Comparison of ENCODE assay signal across 8 cellular contexts in genomic region chr2:235639387-235639786, GRCh38.
DNase-seq lines count a peak whose midpoint lies in the region; ATAC-seq and TF ChIP-seq lines count a peak whose summit lies in the region.

No MANE protein-coding gene starts in this region.

- no peaks in the 10 kb centered on the region for H3K9me3 ChIP-seq in skeletal muscle satellite cell (replicated peaks; ENCODE audit: low read length)
- H3K9me3 ChIP-seq in CD4-positive, alpha-beta T cell (ENCODE audit: control insufficient read depth, low read length) = no peaks in the 10 kb centered on the region
- H3K9me3 ChIP-seq in Karpas-422 (ENCODE audit: low read length) = no peaks in the 10 kb centered on the region

- H3K4me2 ChIP-seq in skeletal muscle satellite cell (ENCODE audit: low read length) (peak overlapping the region; percentile 64), Karpas-422 (ENCODE audit: low read depth, low read length, poor library complexity, severe bottlenecking) (no peak overlapping the region)

- H3K27me3 Mint-ChIP-seq in CD14-positive monocyte (ENCODE audit: low read depth in 3 of 3) = peaks cover 9 to 16% (median 13%) of the 10 kb centered on the region in 3 donors
- H3K27me3 Mint-ChIP-seq in CD4-positive, alpha-beta T cell = peaks cover 44% of the 10 kb centered on the region

- H3K27me3 ChIP-seq in skeletal muscle satellite cell (ENCODE audit: control insufficient read depth, insufficient read depth, low read length) = no peaks in the 10 kb centered on the region
- H3K27me3 ChIP-seq in CD4-positive, alpha-beta T cell (ENCODE audit: control insufficient read depth, insufficient read depth, low read length) = no peaks in the 10 kb centered on the region
- no peaks in the 10 kb centered on the region for H3K27me3 ChIP-seq in Karpas-422 (ENCODE audit: low read length)

- H4K20me1 ChIP-seq in Karpas-422 (ENCODE audit: insufficient read depth, low read depth, low read length) = no peaks in the 10 kb centered on the region

- DNase-seq in GOT3 (lab: John Stamatoyannopoulos, UW) (peak; percentile 53), amniotic epithelial cell (ENCODE audit: low read depth) (peak; percentile 89), left ventricle myocardium superior (peak; percentile 74), GM20000 (ENCODE audit: low spot score) (no peak), CD14-positive monocyte (ENCODE audit: low spot score) (no peak), Karpas-422 (no peak)
- DNase-seq in CD4-positive, alpha-beta T cell = no peak

- peaks cover 57% of the 10 kb centered on the region for H3K4me1 ChIP-seq in skeletal muscle satellite cell (ENCODE audit: control insufficient read depth, insufficient read depth, low read length)
- no peaks in the 10 kb centered on the region for H3K4me1 ChIP-seq in Karpas-422 (ENCODE audit: low read length)

- no peaks in the 10 kb centered on the region for H3K79me2 ChIP-seq in Karpas-422 (ENCODE audit: low read length)

- no peaks in the 10 kb centered on the region for H3K36me3 Mint-ChIP-seq in CD14-positive monocyte
- no peaks in the 10 kb centered on the region for H3K36me3 Mint-ChIP-seq in CD4-positive, alpha-beta T cell (ENCODE audit: low read depth)

- no peaks in the 10 kb centered on the region for H3K9me2 ChIP-seq in Karpas-422 (replicated peaks; ENCODE audit: insufficient read depth, low read length)

- no peaks in the 10 kb centered on the region for H3K4me1 Mint-ChIP-seq in CD14-positive monocyte
- H3K4me1 Mint-ChIP-seq in CD4-positive, alpha-beta T cell (ENCODE audit: low read depth) = no peaks in the 10 kb centered on the region

- intact Hi-C loops in left ventricle myocardium superior (cut with micrococcal nuclease) = no loop called here
- intact Hi-C loops in CD14-positive monocyte (cut with micrococcal nuclease) = no loop called here
- intact Hi-C loops in CD4-positive, alpha-beta T cell (cut with DNase I, micrococcal nuclease) = no loop called here

- CTCF ChIA-PET in CD4-positive, alpha-beta T cell (lab: Charles Lee) = no interaction called here

- TF ChIP-seq CTCF in GM20000 (IDR thresholded peaks at IDR 0.05; ENCODE audit: extremely low read depth, missing control alignments) (no peak), CD14-positive monocyte (IDR thresholded peaks at IDR 0.05) (no peak)
- no peak for TF ChIP-seq CTCF in CD4-positive, alpha-beta T cell (IDR thresholded peaks at IDR 0.05)

- no peak overlapping the region for H3K27ac Mint-ChIP-seq in CD14-positive monocyte
- H3K27ac Mint-ChIP-seq in CD4-positive, alpha-beta T cell = no peak overlapping the region

- peak overlapping the region; percentile 72 for H3K9ac ChIP-seq in skeletal muscle satellite cell (ENCODE audit: low read depth, low read length)
- no peak overlapping the region for H3K9ac ChIP-seq in Karpas-422 (ENCODE audit: low read length)

- H3K36me3 ChIP-seq in skeletal muscle satellite cell (ENCODE audit: insufficient read depth, low read length) = no peaks in the 10 kb centered on the region
- no peaks in the 10 kb centered on the region for H3K36me3 ChIP-seq in Karpas-422 (ENCODE audit: insufficient read depth, low read length)

- H3K9me3 Mint-ChIP-seq in CD14-positive monocyte = peaks cover 0 to 1% (median 0%) of the 10 kb centered on the region in 7 donors
- no peaks in the 10 kb centered on the region for H3K9me3 Mint-ChIP-seq in CD4-positive, alpha-beta T cell

- H3K4me3 Mint-ChIP-seq in CD14-positive monocyte = no peak overlapping the region
- H3K4me3 Mint-ChIP-seq in CD4-positive, alpha-beta T cell = no peak overlapping the region

- ATAC-seq in left ventricle myocardium superior = peak; percentile 87
- no peak for ATAC-seq in CD4-positive, alpha-beta T cell (ENCODE audit: poor library complexity)

- peak overlapping the region; percentile 31 for H3K4me3 ChIP-seq in skeletal muscle satellite cell (ENCODE audit: low read length)
- no peak overlapping the region for H3K4me3 ChIP-seq in Karpas-422 (ENCODE audit: low read length)

- no peak overlapping the region for H3K27ac ChIP-seq in CD4-positive, alpha-beta T cell (ENCODE audit: low read depth, low read length)
- H3K27ac ChIP-seq in Karpas-422 (ENCODE audit: low read length) = no peak overlapping the region

- POLR2A ChIA-PET in CD4-positive, alpha-beta T cell (lab: Charles Lee) = no interaction called here

- H2AFZ ChIP-seq in Karpas-422 (ENCODE audit: low read length) = no peak overlapping the region

Comparison
In these comparisons a context has a peak if more than half of its experiments do, and no peak if none do; other contexts are left out.
1. DNase-seq: peak in GOT3 (single experiment), amniotic epithelial cell (single experiment) and left ventricle myocardium superior (single experiment); none in GM20000 (single experiment), CD14-positive monocyte (single experiment), CD4-positive, alpha-beta T cell (0 of 10) and Karpas-422 (single experiment).